In the genomic region with DNA sequence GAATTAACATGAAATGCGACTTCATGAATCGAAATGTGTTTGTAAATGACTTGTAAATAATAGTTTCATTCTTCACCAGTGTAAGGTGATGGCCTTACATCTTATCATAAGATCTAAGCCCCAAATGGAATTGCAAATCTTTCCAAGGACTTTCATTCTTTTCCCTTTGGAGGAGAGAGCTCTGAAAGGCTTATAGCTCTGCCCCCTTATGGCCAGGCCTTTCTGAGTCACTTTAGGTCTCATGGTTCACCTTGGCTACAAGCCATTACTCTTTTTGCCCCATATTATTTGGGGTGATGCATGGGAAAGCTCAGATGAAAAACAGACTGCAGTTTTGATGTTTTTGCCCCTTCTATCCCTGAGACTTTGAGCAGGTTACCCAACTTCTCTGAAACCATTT, we compare ENCODE assay signal across 23 cellular contexts.
DNase-seq lines count a peak whose midpoint lies in the region; ATAC-seq and TF ChIP-seq lines count a peak whose summit lies in the region.
"Had no signal": no experiment of that assay in that cellular context is flagged by ENCODE, and none has a peak within 500 bp of the region (broad histone marks: within the 10 kb centered on the region; RNA-seq: fewer than 3 reads in every experiment).

No MANE protein-coding gene starts in this region.

- H3K4me1 Mint-ChIP-seq in Calu3 (ENCODE audit: low read depth, unreplicated experiment) = no peaks in the 10 kb centered on the region

- TF ChIP-seq CTCF in brain microvascular endothelial cell (IDR thresholded peaks at IDR 0.05; ENCODE audit: low read depth, low read length, missing control alignments) = peak; percentile 48
- peak; percentile 29 for TF ChIP-seq CTCF in foreskin keratinocyte (conservative IDR thresholded peaks at IDR 0.05)
- no peak for TF ChIP-seq CTCF in Calu3 (IDR thresholded peaks at IDR 0.05; ENCODE audit: unreplicated experiment)
- no peak for TF ChIP-seq CTCF in testis (IDR thresholded peaks at IDR 0.05)

- H3K4me3 ChIP-seq in brain microvascular endothelial cell (ENCODE audit: low read depth, low read length) = no peak overlapping the region
- H3K4me3 ChIP-seq in testis = no peak overlapping the region
- H3K4me3 ChIP-seq: mucosa of descending colon, psoas muscle, SK-N-MC, stomach had no signal

- DNase-seq in ACHN = peak; percentile 14
- DNase-seq in HT-29 (ENCODE audit: low spot score) = peak; percentile 48
- DNase-seq in brain microvascular endothelial cell = no peak
- DNase-seq in foreskin keratinocyte = peak in 1 of 2 donors; percentile 12
- DNase-seq in Calu3 = no peak
- DNase-seq in testis = no peak
- DNase-seq: activated CD8-positive, alpha-beta memory T cell treated with anti-CD3 and anti-CD28 coated beads, Interleukin-2, amount 50 U/mL, for 4 hours; caudate nucleus; DMS153; left ventricle myocardium superior; mucosa of descending colon; NCI-H1105; NCI-H2171; psoas muscle; stimulated activated CD4-positive, alpha-beta T cell treated with anti-CD3 and anti-CD28 coated beads, Interleukin-4, amount 100 ng/mL, for 4 hours; stomach; trophoblast cell; WERI-Rb-1 had no signal

- CTCF ChIA-PET in Calu3 (lab: Charles Lee) = interaction anchor here (0.8 to 1.4 kb wide), 2 partner anchors 177 to 293 kb away, joined by 3 to 4 read pairs; no protein-coding TSS in a partner anchor

- BruUV-seq in Calu3 (replicated peaks; lab: Mats Ljungman, UMichigan) = no TSS peak

- H3K27me3 Mint-ChIP-seq in Calu3 (ENCODE audit: unreplicated experiment) = no peaks in the 10 kb centered on the region

- no peaks in the 10 kb centered on the region for H3K9me3 Mint-ChIP-seq in Calu3 (ENCODE audit: low read depth, unreplicated experiment)

- 88 to 94% methylated on average over 2 of the region's 2 CpGs for WGBS in testis, 2 donors

- no peaks in the 10 kb centered on the region for H3K36me3 ChIP-seq in brain microvascular endothelial cell (replicated peaks)
- no peaks in the 10 kb centered on the region for H3K36me3 ChIP-seq in testis (ENCODE audit: low read depth, missing control alignments)
- H3K36me3 ChIP-seq: stomach, WERI-Rb-1 had no signal

- H3K9me3 ChIP-seq in testis = no peaks in the 10 kb centered on the region
- H3K9me3 ChIP-seq: mucosa of descending colon, psoas muscle, stomach had no signal

- ATAC-seq in foreskin keratinocyte (no peak), GM21723 (IDR thresholded peaks at IDR 0.05; ENCODE audit: unreplicated experiment) (no peak), GM19452 (IDR thresholded peaks at IDR 0.05; ENCODE audit: unreplicated experiment) (no peak)
- ATAC-seq: esophagus mucosa, left ventricle myocardium superior, mucosa of descending colon, psoas muscle had no signal

- intact Hi-C loops in Calu3 (cut with micrococcal nuclease; ENCODE audit: unreplicated experiment) (no loop called here), testis (cut with DNase I; ENCODE audit: low total_unique reads) (no loop called here)

- no peak overlapping the region for H3K27ac Mint-ChIP-seq in Calu3 (ENCODE audit: unreplicated experiment)
- H3K27ac Mint-ChIP-seq: T-helper 2 cell treated with Interferon-gamma antibody and Interleukin-4, amounts not matched to agents 5 μg/mL and 100 μg/mL, for 36 hours had no signal

- H3K27me3 ChIP-seq in brain microvascular endothelial cell (replicated peaks) (no peaks in the 10 kb centered on the region), foreskin keratinocyte (no peaks in the 10 kb centered on the region), testis (no peaks in the 10 kb centered on the region)
- H3K27me3 ChIP-seq: stomach had no signal

- no peak overlapping the region for H3K4me3 Mint-ChIP-seq in Calu3 (ENCODE audit: low read depth, unreplicated experiment)
- H3K4me3 Mint-ChIP-seq: T-helper 2 cell treated with Interferon-gamma antibody and Interleukin-4, amounts not matched to agents 5 μg/mL and 100 μg/mL, for 36 hours had no signal

- H3K27ac ChIP-seq in brain microvascular endothelial cell (peak overlapping the region; percentile 14), foreskin keratinocyte (no peak overlapping the region), testis (no peak overlapping the region)
- H3K27ac ChIP-seq: psoas muscle, SK-N-MC, stomach, WERI-Rb-1 had no signal

- in situ Hi-C loops in ACHN (cut with HindIII; ENCODE audit: low pct_ligation_motif_present, low pct_unique_long_range_greater_than_20kb, low sequenced_read_pairs) = no loop called here
- in situ Hi-C loops in brain microvascular endothelial cell (cut with HindIII; ENCODE audit: low pct_ligation_motif_present, low sequenced_read_pairs) = no loop called here

- TF ChIP-seq POLR2A in testis (IDR thresholded peaks at IDR 0.05) = no peak

- H3K4me1 ChIP-seq in foreskin keratinocyte = peaks cover 8% of the 10 kb centered on the region
- H3K4me1 ChIP-seq in testis = no peaks in the 10 kb centered on the region
- H3K4me1 ChIP-seq: psoas muscle, stomach had no signal

- no peaks in the 10 kb centered on the region for H3K36me3 Mint-ChIP-seq in Calu3 (ENCODE audit: insufficient read depth, unreplicated experiment)

Comparison
In these comparisons a context has a peak if more than half of its experiments do, and no peak if none do; other contexts are left out.
1. DNase-seq: peak in ACHN (single experiment) and HT-29 (single experiment); none in brain microvascular endothelial cell (single experiment), Calu3 (single experiment) and testis (single experiment).
2. CTCF ChIP-seq: peak in brain microvascular endothelial cell (single experiment) and foreskin keratinocyte (single experiment); none in Calu3 (single experiment) and testis (0 of 3).